In the genomic region with DNA sequence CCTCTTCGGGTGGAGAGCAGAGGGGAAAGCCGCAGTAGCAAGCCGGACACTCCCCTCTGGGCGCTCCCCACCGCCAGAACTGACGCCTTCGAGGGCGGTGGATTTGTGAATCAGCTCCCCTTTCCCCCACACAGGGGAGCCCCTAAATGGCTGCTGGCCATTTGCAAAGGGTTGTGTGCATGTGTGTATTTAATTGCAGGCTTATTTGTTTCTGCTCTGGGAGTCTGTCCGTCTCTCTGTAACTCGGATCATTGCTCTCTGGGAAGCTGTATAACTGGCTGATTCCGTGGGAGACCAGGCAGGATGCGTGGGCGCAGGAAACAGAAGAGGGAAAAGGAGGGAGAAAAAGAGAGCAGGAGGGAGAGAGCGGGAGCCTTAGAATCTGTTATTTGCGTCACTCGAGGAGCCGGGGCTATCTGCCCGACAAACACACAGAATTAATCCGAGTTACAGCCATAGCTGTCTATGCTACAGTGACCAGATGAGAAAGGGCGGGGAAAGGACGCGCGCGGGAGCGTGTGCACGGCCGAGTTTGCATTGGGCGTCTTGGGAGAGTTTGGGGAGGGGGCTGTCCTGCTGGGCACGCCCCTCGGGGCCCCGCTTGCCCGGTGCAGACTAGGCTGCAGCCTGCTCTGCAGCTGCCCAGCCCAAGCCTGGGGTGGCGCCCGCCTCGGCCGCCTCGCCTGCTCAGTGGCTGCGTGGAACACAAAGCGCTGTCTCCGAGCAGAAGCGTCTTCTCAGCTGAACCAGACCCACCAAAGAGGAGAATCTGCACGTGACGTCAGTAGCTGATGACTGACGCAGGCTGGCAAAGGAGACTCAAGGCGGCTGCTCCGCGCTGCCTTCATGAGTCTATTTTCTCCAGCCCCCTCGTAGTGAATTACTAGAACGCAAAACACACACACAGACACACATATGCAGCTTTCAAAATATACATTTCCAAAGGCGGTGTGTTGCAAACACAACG, we compare ENCODE assay signal across 8 cellular contexts.
DNase-seq lines count a peak whose midpoint lies in the region; ATAC-seq and TF ChIP-seq lines count a peak whose summit lies in the region.

No MANE protein-coding gene starts in this region.

- CTCF ChIA-PET in HEK293T (lab: Yijun Ruan, JAX) = interaction anchor here (0.6 to 3.2 kb wide), 6 partner anchors 8 to 276 kb away, joined by 3 to 17 read pairs (median 8); no protein-coding TSS in a partner anchor

- POLR2A ChIA-PET in HEK293T (lab: Yijun Ruan, JAX) = no interaction called here

- peaks cover 35% of the 10 kb centered on the region for H3K4me1 Mint-ChIP-seq in activated naive CD8-positive, alpha-beta T cell treated with anti-CD3 and anti-CD28 coated beads, Interleukin-2, amount 50 U/mL, for 24 hours

- no peak overlapping the region for H3K4me2 ChIP-seq in MM.1S (ENCODE audit: low read depth, low read length)

- intact Hi-C loops in spleen (cut with DNase I; ENCODE audit: low total_unique reads) = no loop called here

- peak overlapping the region; percentile 52 for H3K4me3 ChIP-seq in AG10803 (ENCODE audit: low read length)
- peak overlapping the region; percentile 62 for H3K4me3 ChIP-seq in iPS-15b (ENCODE audit: low read depth, low read length)
- peak overlapping the region in 5 of 8 donors; percentile 10 to 52 (median 21) for H3K4me3 ChIP-seq in spleen
- no peak overlapping the region for H3K4me3 ChIP-seq in MM.1S (ENCODE audit: low read length)

- H3K79me2 ChIP-seq in MM.1S (ENCODE audit: low read length) = no peaks in the 10 kb centered on the region

- H3K4me3 Mint-ChIP-seq in activated naive CD8-positive, alpha-beta T cell treated with anti-CD3 and anti-CD28 coated beads, Interleukin-2, amount 50 U/mL, for 24 hours = peak overlapping the region; percentile 10

- no peak for TF ChIP-seq POLR2A in spleen (IDR thresholded peaks at IDR 0.05)

- H3K36me3 ChIP-seq in iPS-15b (ENCODE audit: control insufficient read depth, insufficient read depth, low read length) (no peaks in the 10 kb centered on the region), spleen (no peaks in the 10 kb centered on the region), MM.1S (replicated peaks; ENCODE audit: insufficient read depth, low read length) (no peaks in the 10 kb centered on the region)

- no peaks in the 10 kb centered on the region for H3F3A ChIP-seq in MM.1S (ENCODE audit: insufficient read depth, low read length)

- TF ChIP-seq CTCF in AG10803 (conservative IDR thresholded peaks at IDR 0.05; ENCODE audit: low read length) = no peak
- TF ChIP-seq CTCF in spleen (IDR thresholded peaks at IDR 0.05 in 8 of 11, conservative IDR thresholded peaks at IDR 0.05 in 3 of 11) = no peak
- no peak for TF ChIP-seq CTCF in MM.1S (IDR thresholded peaks at IDR 0.05; ENCODE audit: low read length)

- WGBS in spleen, 5 donors = 2 to 4% (median 2%) methylated on average over 46 to 51 of the region's 51 CpGs

- H3K9me3 Mint-ChIP-seq in activated naive CD8-positive, alpha-beta T cell treated with anti-CD3 and anti-CD28 coated beads, Interleukin-2, amount 50 U/mL, for 24 hours = no peaks in the 10 kb centered on the region

- H3K27me3 Mint-ChIP-seq in activated naive CD8-positive, alpha-beta T cell treated with anti-CD3 and anti-CD28 coated beads, Interleukin-2, amount 50 U/mL, for 24 hours = peaks cover 91% of the 10 kb centered on the region

- H3K9me3 ChIP-seq in iPS-15b (ENCODE audit: control insufficient read depth, insufficient read depth, low read length) (no peaks in the 10 kb centered on the region), spleen (no peaks in the 10 kb centered on the region), MM.1S (replicated peaks; ENCODE audit: insufficient read depth, low read length) (no peaks in the 10 kb centered on the region)

- peak; percentile 29 for ATAC-seq in activated naive CD8-positive, alpha-beta T cell treated with anti-CD3 and anti-CD28 coated beads, Interleukin-2, amount 50 U/mL, for 24 hours
- no peak for ATAC-seq in HG03025 (IDR thresholded peaks at IDR 0.05; ENCODE audit: low FRiP score, unreplicated experiment)

- no peaks in the 10 kb centered on the region for H3K9me2 ChIP-seq in MM.1S (replicated peaks; ENCODE audit: insufficient read depth, low read length)

- H3K9ac ChIP-seq in iPS-15b (ENCODE audit: low read depth, low read length) (no peak overlapping the region), MM.1S (ENCODE audit: low read length) (no peak overlapping the region)

- H2AFZ ChIP-seq in MM.1S (ENCODE audit: low read length) = no peak overlapping the region

- no peaks in the 10 kb centered on the region for H4K20me1 ChIP-seq in MM.1S (ENCODE audit: insufficient read depth, low read length)

- peaks cover 86% of the 10 kb centered on the region for H3K27me3 ChIP-seq in iPS-15b (ENCODE audit: control insufficient read depth, insufficient read depth, low read length)
- H3K27me3 ChIP-seq in spleen (replicated peaks in 1 of 7) = peaks cover 4 to 100% (median 79%) of the 10 kb centered on the region in 7 donors
- H3K27me3 ChIP-seq in MM.1S (replicated peaks; ENCODE audit: insufficient read depth, low read length) = peaks cover 52% of the 10 kb centered on the region

- H3K36me3 Mint-ChIP-seq in activated naive CD8-positive, alpha-beta T cell treated with anti-CD3 and anti-CD28 coated beads, Interleukin-2, amount 50 U/mL, for 24 hours (ENCODE audit: low read depth) = no peaks in the 10 kb centered on the region

- peaks cover 2% of the 10 kb centered on the region for H3K4me1 ChIP-seq in iPS-15b (ENCODE audit: control insufficient read depth, insufficient read depth, low read length)
- peaks cover 11 to 54% (median 41%) of the 10 kb centered on the region in 6 donors for H3K4me1 ChIP-seq in spleen
- peaks cover 15% of the 10 kb centered on the region for H3K4me1 ChIP-seq in MM.1S (ENCODE audit: low read length)

- H3K27ac ChIP-seq in spleen (no peak overlapping the region), MM.1S (ENCODE audit: low read length) (no peak overlapping the region)

- no peak overlapping the region for H3K27ac Mint-ChIP-seq in activated naive CD8-positive, alpha-beta T cell treated with anti-CD3 and anti-CD28 coated beads, Interleukin-2, amount 50 U/mL, for 24 hours

- DNase-seq in AG10803 (ENCODE audit: low read depth) (peak; percentile 51), HEK293T (ENCODE audit: extremely low spot score) (peak; percentile 35), spleen (no peak), MM.1S (no peak)
- no peak for DNase-seq in activated naive CD8-positive, alpha-beta T cell treated with anti-CD3 and anti-CD28 coated beads, Interleukin-2, amount 50 U/mL, for 24 hours
- no peak for DNase-seq in stimulated activated CD4-positive, alpha-beta T cell treated with anti-CD3 and anti-CD28 coated beads, Interleukin-2, amount 100 ng/mL, for 48 hours

TF ChIP-seq in HEK293T, 16 proteins besides CTCF, POLR2A, EP300 and RAD21:
- no peak for TF ChIP-seq ELF4 (IDR thresholded peaks at IDR 0.05)
- no peak for TF ChIP-seq NFRKB (IDR thresholded peaks at IDR 0.05)
- TF ChIP-seq, protein P1, sequence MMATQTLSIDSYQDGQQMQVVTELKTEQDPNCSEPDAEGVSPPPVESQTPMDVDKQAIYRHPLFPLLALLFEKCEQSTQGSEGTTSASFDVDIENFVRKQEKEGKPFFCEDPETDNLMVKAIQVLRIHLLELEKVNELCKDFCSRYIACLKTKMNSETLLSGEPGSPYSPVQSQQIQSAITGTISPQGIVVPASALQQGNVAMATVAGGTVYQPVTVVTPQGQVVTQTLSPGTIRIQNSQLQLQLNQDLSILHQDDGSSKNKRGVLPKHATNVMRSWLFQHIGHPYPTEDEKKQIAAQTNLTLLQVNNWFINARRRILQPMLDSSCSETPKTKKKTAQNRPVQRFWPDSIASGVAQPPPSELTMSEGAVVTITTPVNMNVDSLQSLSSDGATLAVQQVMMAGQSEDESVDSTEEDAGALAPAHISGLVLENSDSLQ (IDR thresholded peaks at IDR 0.05) = no peak
- TF ChIP-seq LEF1 (IDR thresholded peaks at IDR 0.05; ENCODE audit: borderline replicate concordance) = no peak
- TF ChIP-seq ZNF384 (IDR thresholded peaks at IDR 0.05) = no peak
- no peak for TF ChIP-seq ARNT (IDR thresholded peaks at IDR 0.05)
- TF ChIP-seq SP1 (IDR thresholded peaks at IDR 0.05) = no peak
- TF ChIP-seq CTBP1 (IDR thresholded peaks at IDR 0.05; ENCODE audit: borderline replicate concordance) = no peak
- TF ChIP-seq BHLHE40 (IDR thresholded peaks at IDR 0.05; ENCODE audit: borderline replicate concordance) = no peak
TF ChIP-seq in HEK293T: peak in this region for 0.

Comparison
In these comparisons a context has a peak if more than half of its experiments do, and no peak if none do; other contexts are left out.
1. DNase-seq: peak in AG10803 (single experiment) and HEK293T (single experiment); none in activated naive CD8-positive, alpha-beta T cell treated with anti-CD3 and anti-CD28 coated beads, Interleukin-2, amount 50 U/mL, for 24 hours (single experiment), spleen (single experiment), MM.1S (single experiment) and stimulated activated CD4-positive, alpha-beta T cell treated with anti-CD3 and anti-CD28 coated beads, Interleukin-2, amount 100 ng/mL, for 48 hours (0 of 2).